In genomic region chr10:1550616-1551015, GRCh38 we compare ENCODE assay signal across 25 cellular contexts.
"Had no signal": no experiment of that assay in that cellular context is flagged by ENCODE, and none has a peak within 500 bp of the region (broad histone marks: within the 10 kb centered on the region; RNA-seq: fewer than 3 reads in every experiment).

No MANE protein-coding gene starts in this region.

- DNase-seq: effector CD8-positive, alpha-beta T cell; endodermal cell; foreskin fibroblast; gastrocnemius medialis; mesenchymal stem cell; midbrain; naive thymus-derived CD4-positive, alpha-beta T cell; nucleus accumbens; stimulated activated CD4-positive, alpha-beta T cell treated with anti-CD3 and anti-CD28 coated beads, Interleukin-12 subunit alpha, Interleukin-12 subunit beta, amount 100 ng/mL, for 4 hours; stimulated activated CD4-positive, alpha-beta T cell treated with anti-CD3 and anti-CD28 coated beads, Interleukin-1b, Interleukin-23, amount 100 ng/mL, for 48 hours; stimulated activated CD4-positive, alpha-beta T cell treated with anti-CD3 and anti-CD28 coated beads, Interleukin-4, amount 100 ng/mL, for 1 hour; stimulated activated CD8-positive, alpha-beta memory T cell treated with anti-CD3 and anti-CD28 coated beads, Interleukin-4, amount 100 ng/mL, for 48 hours; stimulated activated naive CD4-positive, alpha-beta T cell; stimulated activated naive CD8-positive, alpha-beta T cell treated with anti-CD3 and anti-CD28 coated beads, Interleukin-15, amount 100 ng/mL, for 72 hours; transverse colon had no signal

- H3K9me3 Mint-ChIP-seq: nephron had no signal

- H3K4me3 Mint-ChIP-seq: dendritic cell treated with granulocyte-macrophage colony-stimulating factor and Interleukin-4, amounts not matched to agents 40 ng/mL and 50 ng/mL, for 4 days; endodermal cell; nephron; stimulated activated naive CD8-positive, alpha-beta T cell treated with anti-CD3 and anti-CD28 coated beads, Interleukin-15, amount 100 ng/mL, for 72 hours had no signal

- H3K4me1 Mint-ChIP-seq: endodermal cell; stimulated activated naive CD8-positive, alpha-beta T cell treated with anti-CD3 and anti-CD28 coated beads, Interleukin-15, amount 100 ng/mL, for 72 hours had no signal

- H3K9me3 ChIP-seq: gastrocnemius medialis, heart left ventricle, prostate gland, right atrium auricular region, suprapubic skin, transverse colon, vagina had no signal

- H3K27me3 Mint-ChIP-seq: dendritic cell treated with granulocyte-macrophage colony-stimulating factor and Interleukin-4, amounts not matched to agents 40 ng/mL and 50 ng/mL, for 4 days; stimulated activated naive CD8-positive, alpha-beta T cell treated with anti-CD3 and anti-CD28 coated beads, Interleukin-15, amount 100 ng/mL, for 72 hours had no signal

- H3K27ac Mint-ChIP-seq: dendritic cell treated with granulocyte-macrophage colony-stimulating factor and Interleukin-4, amounts not matched to agents 40 ng/mL and 50 ng/mL, for 4 days; endodermal cell; nephron; stimulated activated naive CD8-positive, alpha-beta T cell treated with anti-CD3 and anti-CD28 coated beads, Interleukin-15, amount 100 ng/mL, for 72 hours had no signal

- H3K36me3 Mint-ChIP-seq: naive thymus-derived CD4-positive, alpha-beta T cell had no signal

- ATAC-seq: esophagus mucosa; gastrocnemius medialis; heart left ventricle; left lobe of liver; naive thymus-derived CD4-positive, alpha-beta T cell; sciatic nerve; stimulated activated naive CD8-positive, alpha-beta T cell treated with anti-CD3 and anti-CD28 coated beads, Interleukin-15, amount 100 ng/mL, for 72 hours had no signal
